In the genomic region with DNA sequence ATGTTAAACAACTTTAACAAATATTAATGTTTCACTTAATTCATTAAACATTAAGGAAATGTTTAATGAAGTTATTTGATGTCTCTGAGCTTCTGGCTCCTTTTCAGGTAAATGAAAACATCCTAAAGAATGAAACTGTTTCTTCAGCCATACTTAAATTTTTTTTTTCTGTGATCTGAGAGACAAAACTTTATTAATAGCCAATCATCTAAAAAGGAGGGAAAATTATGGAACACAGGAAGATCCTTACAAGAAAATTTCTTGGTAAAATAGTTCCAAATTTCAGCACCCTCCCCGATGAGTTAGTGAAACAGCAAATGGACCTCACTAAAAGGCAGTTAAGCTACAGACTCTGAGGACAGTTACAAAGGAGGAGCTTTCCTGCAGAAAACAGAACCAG, we compare ENCODE assay signal across 25 cellular contexts.
"Had no signal": no experiment of that assay in that cellular context is flagged by ENCODE, and none has a peak within 500 bp of the region (broad histone marks: within the 10 kb centered on the region; RNA-seq: fewer than 3 reads in every experiment).

No MANE protein-coding gene starts in this region.

- DNase-seq: activated CD4-positive, alpha-beta T cell treated with anti-CD3 and anti-CD28 coated beads for 1 hour; activated CD4-positive, alpha-beta T cell treated with anti-CD3 and anti-CD28 coated beads, Interleukin-2, amount 50 U/mL, for 1 hour; activated CD8-positive, alpha-beta memory T cell treated with anti-CD3 and anti-CD28 coated beads, Interleukin-2, amount 10 ng/mL, durations not matched to agents 7 days and 5 days; activated CD8-positive, alpha-beta T cell treated with anti-CD3 and anti-CD28 coated beads, Interleukin-2, amount 10 ng/mL, durations not matched to agents 7 days and 5 days; activated effector memory CD4-positive, alpha-beta T cell treated with Interleukin-2 at 50 U/mL for 16 hours; activated naive CD4-positive, alpha-beta T cell treated with Interleukin-2 at 50 U/mL for 16 hours; activated naive CD8-positive, alpha-beta T cell treated with anti-CD3 and anti-CD28 coated beads for 36 hours; adrenal gland; cortex of kidney; foreskin fibroblast; head of caudate nucleus; hippocampal formation; midbrain; naive thymus-derived CD8-positive, alpha-beta T cell; occipital lobe; psoas muscle; stimulated activated CD4-positive, alpha-beta T cell treated with anti-CD3 and anti-CD28 coated beads, Interleukin-15, amount 100 ng/mL, for 24 hours; stimulated activated CD4-positive, alpha-beta T cell treated with anti-CD3 and anti-CD28 coated beads, Interleukin-2, amount 100 ng/mL, for 24 hours; stimulated activated naive CD4-positive, alpha-beta T cell treated with Interleukin-2 at 50 U/mL for 16 hours; T-helper 9 cell had no signal

- H3K27me3 ChIP-seq: adrenal gland, ascending aorta, neural progenitor cell, tibial nerve had no signal

- H3K9me3 ChIP-seq: adrenal gland, ascending aorta had no signal

- H3K27ac ChIP-seq: adrenal gland, ascending aorta, neural progenitor cell, parathyroid adenoma, psoas muscle, tibial nerve had no signal

- H3K4me3 ChIP-seq: adrenal gland, ascending aorta, neural progenitor cell, psoas muscle, tibial nerve had no signal

- ATAC-seq: activated CD8-positive, alpha-beta memory T cell treated with anti-CD3 and anti-CD28 coated beads, Interleukin-2, amount 10 ng/mL, durations not matched to agents 7 days and 5 days; activated CD8-positive, alpha-beta T cell treated with anti-CD3 and anti-CD28 coated beads, Interleukin-2, amount 10 ng/mL, durations not matched to agents 7 days and 5 days; naive thymus-derived CD8-positive, alpha-beta T cell; psoas muscle had no signal

- H3K4me1 Mint-ChIP-seq: brain, neural progenitor cell had no signal

- H3K4me1 ChIP-seq: adrenal gland, ascending aorta, neural progenitor cell, parathyroid adenoma, tibial nerve had no signal

- H3K4me3 Mint-ChIP-seq: activated CD8-positive, alpha-beta memory T cell treated with anti-CD3 and anti-CD28 coated beads, Interleukin-2, amount 10 ng/mL, durations not matched to agents 7 days and 5 days; activated CD8-positive, alpha-beta T cell treated with anti-CD3 and anti-CD28 coated beads, Interleukin-2, amount 10 ng/mL, durations not matched to agents 7 days and 5 days; activated naive CD8-positive, alpha-beta T cell treated with anti-CD3 and anti-CD28 coated beads for 36 hours; brain; naive thymus-derived CD8-positive, alpha-beta T cell; neural progenitor cell had no signal

- H3K36me3 ChIP-seq: adrenal gland had no signal

- H3K27me3 Mint-ChIP-seq: activated CD8-positive, alpha-beta memory T cell treated with anti-CD3 and anti-CD28 coated beads, Interleukin-2, amount 10 ng/mL, durations not matched to agents 7 days and 5 days; activated naive CD8-positive, alpha-beta T cell treated with anti-CD3 and anti-CD28 coated beads for 36 hours; brain; naive thymus-derived CD8-positive, alpha-beta T cell had no signal

- H3K27ac Mint-ChIP-seq: activated CD8-positive, alpha-beta memory T cell treated with anti-CD3 and anti-CD28 coated beads, Interleukin-2, amount 10 ng/mL, durations not matched to agents 7 days and 5 days; neural progenitor cell had no signal
